ENCODE assay signal across 25 cellular contexts in genomic region chr10:52346394-52347326, GRCh38. TPM values are rescaled to one million over a fixed set of nuclear protein-coding genes. Genes with fewer than 3 reads are reported as not detected.
DNase-seq lines count a peak whose midpoint lies in the region; ATAC-seq, FAIRE-seq and TF ChIP-seq lines count a peak whose summit lies in the region.
"Had no signal": no experiment of that assay in that cellular context is flagged by ENCODE, and none has a peak within 500 bp of the region (broad histone marks: within the 10 kb centered on the region; RNA-seq: fewer than 3 reads in every experiment).

No MANE protein-coding gene starts in this region.

- H3K4me1 ChIP-seq in IMR-90 (ENCODE audit: control insufficient read depth, insufficient read depth, low read length) (no peaks in the 10 kb centered on the region), kidney (ENCODE audit: control insufficient read depth in 1 of 2, insufficient read depth in 1 of 2, low read depth in 1 of 2, low read length in 2 of 2) (no peaks in the 10 kb centered on the region)
- H3K4me1 ChIP-seq: BLaER1 had no signal

- H3K23ac ChIP-seq in IMR-90 (ENCODE audit: low read depth, low read length): no peak overlapping the region

- TF ChIP-seq CTCF in IMR-90 (conservative IDR thresholded peaks at IDR 0.05; ENCODE audit: low read depth, low read length) (no peak), kidney (IDR thresholded peaks at IDR 0.05; ENCODE audit: borderline replicate concordance, extremely low read depth, insufficient read depth) (no peak), RWPE1 (conservative IDR thresholded peaks at IDR 0.05; ENCODE audit: low read depth) (no peak)

- H4K8ac ChIP-seq in IMR-90 (ENCODE audit: low read depth in 2 of 2, low read length in 2 of 2): no peak overlapping the region

- H3K36me3 ChIP-seq in IMR-90 (ENCODE audit: control insufficient read depth, insufficient read depth, low read length) (no peaks in the 10 kb centered on the region), kidney (ENCODE audit: control insufficient read depth in 1 of 2, insufficient read depth in 2 of 2, low read length in 2 of 2) (no peaks in the 10 kb centered on the region)
- H3K36me3 ChIP-seq: BLaER1 had no signal

- H3K27me3 Mint-ChIP-seq in activated T-helper 2 cell treated with anti-CD3 and anti-CD28 coated beads, Interferon-gamma antibody, Interleukin-2, Interleukin-4, amounts not matched to agents 10 μg/mL and 5 μg/mL and 100 μg/mL, durations not matched to agents 14 hours and 24 hours and 36 hours (ENCODE audit: low read depth): no peaks in the 10 kb centered on the region
- H3K27me3 Mint-ChIP-seq: CD4-positive, alpha-beta memory T cell had no signal

- no peak overlapping the region for H3K4ac ChIP-seq in IMR-90 (ENCODE audit: low read depth, low read length)

- ATAC-seq in IMR-90 (ENCODE audit: low read depth): no peak
- peak; percentile 19 for ATAC-seq in stimulated activated effector memory CD8-positive, alpha-beta T cell treated with anti-CD3 and anti-CD28 coated beads, Interleukin-12 subunit alpha, Interleukin-12 subunit beta, amount 100 ng/mL, for 72 hours
- ATAC-seq: HCT116 had no signal

- CTCF ChIA-PET in IMR-90 (lab: Yijun Ruan, JAX): no interaction called here
- CTCF ChIA-PET in RWPE1 (lab: Yijun Ruan, JAX): interaction anchor here (0.5 kb wide), 1 partner anchor 14 kb away, joined by 3 read pairs; no protein-coding TSS in a partner anchor

- H3K18ac ChIP-seq in IMR-90 (ENCODE audit: low read depth, low read length): no peak overlapping the region

- H2BK5ac ChIP-seq in IMR-90 (ENCODE audit: low read depth, low read length, poor library complexity, severe bottlenecking): no peak overlapping the region

- POLR2A ChIA-PET in IMR-90 (lab: Charles Lee; ENCODE audit: unreplicated experiment): no interaction called here
- POLR2A ChIA-PET in RWPE1 (lab: Yijun Ruan, JAX; ENCODE audit: low non-redundant PET): no interaction called here

- FAIRE-seq in kidney (lab: Jason Lieb, UNC): no peak
- FAIRE-seq: GM12892, GM18507, RCC 7860 had no signal

- intact Hi-C loops in IMR-90 (cut with micrococcal nuclease): no loop called here
- intact Hi-C loops in kidney (cut with DNase I): no loop called here
- intact Hi-C loops in activated T-helper 2 cell treated with anti-CD3 and anti-CD28 coated beads, Interferon-gamma antibody, Interleukin-2, Interleukin-4, amounts not matched to agents 10 μg/mL and 5 μg/mL and 100 μg/mL, durations not matched to agents 14 hours and 24 hours and 36 hours (cut with micrococcal nuclease): no loop called here

- no peak overlapping the region for H3K14ac ChIP-seq in IMR-90 (replicated peaks; ENCODE audit: low read depth, low read length)

- H3K9ac ChIP-seq in IMR-90 (ENCODE audit: low read depth, low read length) (no peak overlapping the region), kidney (ENCODE audit: low read length in 2 of 2) (no peak overlapping the region)
- H3K9ac ChIP-seq: BLaER1 had no signal

- H2AK5ac ChIP-seq in IMR-90 (ENCODE audit: low read depth, low read length): no peak overlapping the region

- H2BK15ac ChIP-seq in IMR-90 (ENCODE audit: low read depth, low read length): no peak overlapping the region

- no peak overlapping the region for H4K91ac ChIP-seq in IMR-90 (ENCODE audit: insufficient read depth, low read depth, low read length)

- TF ChIP-seq RAD21 in IMR-90 (IDR thresholded peaks at IDR 0.05; ENCODE audit: low read length): no peak

- H4K5ac ChIP-seq in IMR-90 (ENCODE audit: low read depth, low read length): no peak overlapping the region

- dilution Hi-C loops in IMR-90 (cut with HindIII; ENCODE audit: low sequenced_read_pairs, unreplicated experiment): no loop called here

- no peaks in the 10 kb centered on the region for H3K4me1 Mint-ChIP-seq in stimulated activated effector memory CD8-positive, alpha-beta T cell treated with anti-CD3 and anti-CD28 coated beads, Interleukin-12 subunit alpha, Interleukin-12 subunit beta, amount 100 ng/mL, for 72 hours
- H3K4me1 Mint-ChIP-seq in activated T-helper 2 cell treated with anti-CD3 and anti-CD28 coated beads, Interferon-gamma antibody, Interleukin-2, Interleukin-4, amounts not matched to agents 10 μg/mL and 5 μg/mL and 100 μg/mL, durations not matched to agents 14 hours and 24 hours and 36 hours (ENCODE audit: low read depth): no peaks in the 10 kb centered on the region
- H3K4me1 Mint-ChIP-seq: CD4-positive, alpha-beta memory T cell had no signal

- no peak for TF ChIP-seq POLR2A in IMR-90 (IDR thresholded peaks at IDR 0.05; ENCODE audit: low read depth, low read length)

- H3K79me1 ChIP-seq in IMR-90 (ENCODE audit: low read depth in 1 of 2, low read length in 2 of 2): no peaks in the 10 kb centered on the region

- no peak overlapping the region for H3K27ac ChIP-seq in IMR-90 (ENCODE audit: insufficient read depth, low read length)
- H3K27ac ChIP-seq in kidney (ENCODE audit: low read depth in 2 of 2, low read length in 2 of 2): no peak overlapping the region
- no peak overlapping the region for H3K27ac ChIP-seq in RWPE1
- H3K27ac ChIP-seq: BLaER1, SK-N-MC had no signal

- 89% methylated on average over 16 of the region's 27 CpGs; no CpG with 5 or more reads in 1 of the 2 experiments for WGBS in IMR-90 (ENCODE audit: extremely low coverage in 2 of 2, insufficient read length in 1 of 2), 2 experiments

- H3K36me3 Mint-ChIP-seq in stimulated activated effector memory CD8-positive, alpha-beta T cell treated with anti-CD3 and anti-CD28 coated beads, Interleukin-12 subunit alpha, Interleukin-12 subunit beta, amount 100 ng/mL, for 72 hours: no peaks in the 10 kb centered on the region
- no peaks in the 10 kb centered on the region for H3K36me3 Mint-ChIP-seq in activated T-helper 2 cell treated with anti-CD3 and anti-CD28 coated beads, Interferon-gamma antibody, Interleukin-2, Interleukin-4, amounts not matched to agents 10 μg/mL and 5 μg/mL and 100 μg/mL, durations not matched to agents 14 hours and 24 hours and 36 hours (ENCODE audit: low read depth)
- H3K36me3 Mint-ChIP-seq: CD4-positive, alpha-beta memory T cell had no signal

- no peak overlapping the region for H2BK120ac ChIP-seq in IMR-90 (ENCODE audit: low read depth, low read length)

- H3K4me3 Mint-ChIP-seq in stimulated activated effector memory CD8-positive, alpha-beta T cell treated with anti-CD3 and anti-CD28 coated beads, Interleukin-12 subunit alpha, Interleukin-12 subunit beta, amount 100 ng/mL, for 72 hours: no peak overlapping the region
- no peak overlapping the region for H3K4me3 Mint-ChIP-seq in activated T-helper 2 cell treated with anti-CD3 and anti-CD28 coated beads, Interferon-gamma antibody, Interleukin-2, Interleukin-4, amounts not matched to agents 10 μg/mL and 5 μg/mL and 100 μg/mL, durations not matched to agents 14 hours and 24 hours and 36 hours (ENCODE audit: low read depth)
- H3K4me3 Mint-ChIP-seq: CD4-positive, alpha-beta memory T cell had no signal

- no peaks in the 10 kb centered on the region for H4K20me1 ChIP-seq in IMR-90 (ENCODE audit: insufficient read depth, low read length)
- H4K20me1 ChIP-seq: BLaER1 had no signal

- H3K4me2 ChIP-seq in IMR-90 (ENCODE audit: low read depth, low read length): no peak overlapping the region
- H3K4me2 ChIP-seq: BLaER1 had no signal

- BruUV-seq in IMR-90 (replicated peaks; lab: Mats Ljungman, UMichigan): no TSS peak

- H3K9me3 Mint-ChIP-seq in stimulated activated effector memory CD8-positive, alpha-beta T cell treated with anti-CD3 and anti-CD28 coated beads, Interleukin-12 subunit alpha, Interleukin-12 subunit beta, amount 100 ng/mL, for 72 hours: no peaks in the 10 kb centered on the region
- H3K9me3 Mint-ChIP-seq in activated T-helper 2 cell treated with anti-CD3 and anti-CD28 coated beads, Interferon-gamma antibody, Interleukin-2, Interleukin-4, amounts not matched to agents 10 μg/mL and 5 μg/mL and 100 μg/mL, durations not matched to agents 14 hours and 24 hours and 36 hours: no peaks in the 10 kb centered on the region

- H2AFZ ChIP-seq in IMR-90 (replicated peaks; ENCODE audit: low read length, poor library complexity): peak overlapping the region; percentile 32

- in situ Hi-C loops in IMR-90 (cut with MboI; ENCODE audit: low sequenced_read_pairs): no loop called here

- no peak overlapping the region for H2AK9ac ChIP-seq in IMR-90 (replicated peaks; ENCODE audit: low read depth, low read length, poor library complexity)

- H3K56ac ChIP-seq in IMR-90 (ENCODE audit: extremely low read depth, insufficient read depth, low read length): no peak overlapping the region

- DNase-seq in D341Med (ENCODE audit: low spot score): peak; percentile 12
- DNase-seq in IMR-90: no peak
- DNase-seq in kidney: peak; percentile 53
- DNase-seq in stimulated activated effector memory CD8-positive, alpha-beta T cell treated with anti-CD3 and anti-CD28 coated beads, Interleukin-12 subunit alpha, Interleukin-12 subunit beta, amount 100 ng/mL, for 72 hours (ENCODE audit: low spot score in 2 of 2): no peak
- DNase-seq in activated T-helper 2 cell treated with anti-CD3 and anti-CD28 coated beads, Interferon-gamma antibody, Interleukin-2, Interleukin-4, amounts not matched to agents 10 μg/mL and 5 μg/mL and 100 μg/mL, durations not matched to agents 14 hours and 24 hours and 36 hours (ENCODE audit: low spot score): no peak
- DNase-seq in RWPE1 (ENCODE audit: low spot score): no peak
- DNase-seq in midbrain (lab: John Stamatoyannopoulos, UW): no peak
- DNase-seq: Caco-2; CD4-positive, alpha-beta memory T cell; GOT3; KBM-7; MM.1S; NCI-H1048; NCI-H1417 treated with DMSO at 0.1 percent for 48 hours; NCI-H187; NCI-H446; NCI-H526; SHP77 had no signal

- H3K27ac Mint-ChIP-seq in stimulated activated effector memory CD8-positive, alpha-beta T cell treated with anti-CD3 and anti-CD28 coated beads, Interleukin-12 subunit alpha, Interleukin-12 subunit beta, amount 100 ng/mL, for 72 hours: no peak overlapping the region
- H3K27ac Mint-ChIP-seq in activated T-helper 2 cell treated with anti-CD3 and anti-CD28 coated beads, Interferon-gamma antibody, Interleukin-2, Interleukin-4, amounts not matched to agents 10 μg/mL and 5 μg/mL and 100 μg/mL, durations not matched to agents 14 hours and 24 hours and 36 hours: no peak overlapping the region
- H3K27ac Mint-ChIP-seq: CD4-positive, alpha-beta memory T cell had no signal

- H3K9me1 ChIP-seq in IMR-90 (ENCODE audit: insufficient read depth, low read length): no peaks in the 10 kb centered on the region

- H3K27me3 ChIP-seq in IMR-90 (ENCODE audit: control insufficient read depth, insufficient read depth, low read length): no peaks in the 10 kb centered on the region
- H3K27me3 ChIP-seq: BLaER1 had no signal

- peaks cover 4% of the 10 kb centered on the region; the same call in 1 of the 2 replicates for H3K9me3 ChIP-seq in IMR-90 (ENCODE audit: control insufficient read depth, insufficient read depth, low read length)
- H3K9me3 ChIP-seq in kidney (ENCODE audit: control insufficient read depth in 1 of 2, low read length in 2 of 2): no peaks in the 10 kb centered on the region

- H2BK20ac ChIP-seq in IMR-90 (ENCODE audit: low read depth, low read length): no peak overlapping the region

- no peak overlapping the region for H3K4me3 ChIP-seq in IMR-90 (ENCODE audit: insufficient read depth, low read depth, low read length)
- H3K4me3 ChIP-seq in kidney (ENCODE audit: low read length in 2 of 2): no peak overlapping the region
- H3K4me3 ChIP-seq: BLaER1, SK-N-MC had no signal

RNA-seq across cellular contexts. Expression of gene DKK1, which starts 32.6 kb away (rescaled TPM):
- total RNA-seq in IMR-90 (2012; rRNA removed) (74.7 and 116 TPM in 2 replicates), kidney (1.5 TPM)
- polyA plus RNA-seq in IMR-90 (2012; rRNA removed) (91.4 and 97.6 TPM in 2 replicates), kidney (ENCODE audit: insufficient read depth, low read depth, low replicate concordance) (not detected)
- 27.7 and 37.6 TPM in 2 replicates for polyA plus RNA-seq in IMR-90 (2012; cell fraction: cytosol; rRNA removed)
- 32.2 and 46.0 TPM in 2 replicates for polyA plus RNA-seq in IMR-90 (2012; cell fraction: nucleus; rRNA removed; ENCODE audit: low replicate concordance)
- total RNA-seq in activated T-helper 2 cell treated with anti-CD3 and anti-CD28 coated beads, Interferon-gamma antibody, Interleukin-2, Interleukin-4, amounts not matched to agents 10 μg/mL and 5 μg/mL and 100 μg/mL, durations not matched to agents 14 hours and 24 hours and 36 hours: not detected in 2 replicates
- total RNA-seq: CD4-positive, alpha-beta memory T cell; OCI-LY7 had no signal
- polyA plus RNA-seq: CD4-positive, alpha-beta memory T cell had no signal

Comparison
In these comparisons a context has a peak if more than half of its experiments do, and no peak if none do; other contexts are left out.
1. DNase-seq: peak in D341Med (single experiment) and kidney (single experiment); none in IMR-90 (single experiment), stimulated activated effector memory CD8-positive, alpha-beta T cell treated with anti-CD3 and anti-CD28 coated beads, Interleukin-12 subunit alpha, Interleukin-12 subunit beta, amount 100 ng/mL, for 72 hours (0 of 2), activated T-helper 2 cell treated with anti-CD3 and anti-CD28 coated beads, Interferon-gamma antibody, Interleukin-2, Interleukin-4, amounts not matched to agents 10 μg/mL and 5 μg/mL and 100 μg/mL, durations not matched to agents 14 hours and 24 hours and 36 hours (single experiment), RWPE1 (single experiment) and midbrain (single experiment).
2. RNA of gene DKK1, which starts 32.6 kb away (total RNA-seq): 74.7 to 116 TPM in IMR-90; 1.5 TPM in kidney (single experiment) and not detected in activated T-helper 2 cell treated with anti-CD3 and anti-CD28 coated beads, Interferon-gamma antibody, Interleukin-2, Interleukin-4, amounts not matched to agents 10 μg/mL and 5 μg/mL and 100 μg/mL, durations not matched to agents 14 hours and 24 hours and 36 hours; every median in the first group is over 10 times any median in the second.